In genomic region chr16:87724490-87725291, GRCh38 we compare ENCODE assay signal across 1 cellular context.
TF ChIP-seq lines count a peak whose summit lies in the region.

No MANE protein-coding gene starts in this region.

TF ChIP-seq in GM12878, 131 proteins besides CTCF, POLR2A, EP300 and RAD21 (continued from another document):
- TF ChIP-seq PKNOX1 (IDR thresholded peaks at IDR 0.05) (no peak), NFIC (IDR thresholded peaks at IDR 0.05; ENCODE audit: low read depth, low read length) (0 out of 2 replicates have a peak, but pooled peaks have one; percentile 17), RUNX3 (IDR thresholded peaks at IDR 0.05; ENCODE audit: low read length) (peak; percentile 65), TCF12 (IDR thresholded peaks at IDR 0.05; ENCODE audit: low read depth, low read length) (peak; percentile 84), IKZF2 (IDR thresholded peaks at IDR 0.05) (peak in 1 of 2 experiments; percentile 43; a peak in 2 of 4 replicates), EED (IDR thresholded peaks at IDR 0.05; ENCODE audit: low read depth) (peak; percentile 56), IKZF1 (conservative IDR thresholded peaks at IDR 0.05) (0 out of 2 replicates have a peak, but pooled peaks have one; percentile 13), USF1 (IDR thresholded peaks at IDR 0.05; ENCODE audit: borderline replicate concordance, extremely low read length, insufficient read depth, low read depth, low read length) (peak; percentile 17), HDGF (IDR thresholded peaks at IDR 0.05) (no peak), JUNB (IDR thresholded peaks at IDR 0.05) (peak; percentile 5; the same call in 1 of the 2 replicates)
TF ChIP-seq in GM12878: peak in this region for 11.
